ENCODE assay signal across 1 cellular context in the genomic region with DNA sequence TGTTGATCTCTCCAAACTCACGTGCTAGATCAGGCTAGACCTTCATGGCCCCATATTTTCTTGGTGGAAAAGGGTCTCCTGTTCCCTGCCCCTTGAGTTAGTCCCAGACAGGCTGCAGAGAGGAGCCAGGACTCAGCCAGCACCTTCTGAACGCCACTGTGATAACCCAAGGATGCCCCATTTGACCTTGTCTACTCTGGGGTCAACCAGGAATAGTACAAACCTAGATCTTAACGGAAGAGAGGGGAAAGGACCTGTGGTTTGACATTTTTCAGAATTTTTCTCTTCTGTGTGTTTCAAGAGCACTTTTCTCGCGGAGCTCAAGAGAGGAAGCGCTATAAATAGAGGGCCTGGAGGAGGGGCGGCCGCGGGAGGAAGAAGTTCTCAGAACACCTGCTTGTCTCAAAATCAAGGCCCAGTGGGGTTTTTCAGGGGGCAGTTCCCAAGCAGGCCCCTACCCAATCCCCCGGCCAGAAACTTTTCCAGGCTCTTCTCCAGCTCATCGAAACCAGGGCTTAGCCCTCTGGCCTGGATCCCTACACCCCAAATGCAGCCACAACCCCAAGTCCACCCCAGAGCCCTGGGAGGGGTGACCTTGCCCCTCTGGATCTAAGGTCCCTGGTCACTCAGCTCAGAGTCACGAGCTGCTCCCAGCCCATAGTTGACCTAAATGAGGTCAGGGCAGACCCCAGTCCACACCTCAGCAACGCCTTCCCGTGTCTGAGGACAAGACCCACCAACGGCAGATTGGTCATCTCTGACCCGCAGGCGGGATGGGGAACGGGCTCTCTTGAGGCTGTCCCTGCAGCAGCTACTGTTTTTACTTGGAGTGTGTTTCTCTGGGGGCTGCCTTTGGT.
TF ChIP-seq lines count a peak whose summit lies in the region.

No MANE protein-coding gene starts in this region.

TF ChIP-seq in GM12878, 131 proteins besides CTCF, POLR2A, EP300 and RAD21 (continued from another document and continues in another):
- no peak for TF ChIP-seq REST (IDR thresholded peaks at IDR 0.05; ENCODE audit: low read depth, low read length)
- TF ChIP-seq TBL1XR1 (IDR thresholded peaks at IDR 0.05; ENCODE audit: low read depth, low read length) = peak; percentile 85
- TF ChIP-seq DPF2 (IDR thresholded peaks at IDR 0.05) = peak; percentile 76; the same call in 1 of the 2 replicates
- TF ChIP-seq BCL11A (IDR thresholded peaks at IDR 0.05; ENCODE audit: low read depth, low read length) = 0 out of 2 replicates have a peak, but pooled peaks have one; percentile 7
- TF ChIP-seq RUNX3 (IDR thresholded peaks at IDR 0.05; ENCODE audit: low read length) = no peak
- TF ChIP-seq NR2C2 (IDR thresholded peaks at IDR 0.05; ENCODE audit: borderline replicate concordance, control insufficient read depth, insufficient read length, low read depth) = no peak
- TF ChIP-seq ZNF622 (IDR thresholded peaks at IDR 0.05) = no peak
- TF ChIP-seq SUPT20H (IDR thresholded peaks at IDR 0.05; ENCODE audit: borderline replicate concordance, control insufficient read depth, low read depth, low read length) = no peak
- TF ChIP-seq TCF12 (IDR thresholded peaks at IDR 0.05; ENCODE audit: low read depth, low read length) = peak; percentile 96
- no peak for TF ChIP-seq HDAC2 (IDR thresholded peaks at IDR 0.05)
- peak; percentile 94 for TF ChIP-seq IKZF1 (conservative IDR thresholded peaks at IDR 0.05)
- TF ChIP-seq WRNIP1 (IDR thresholded peaks at IDR 0.05; ENCODE audit: borderline replicate concordance, low read depth, low read length) = no peak
- TF ChIP-seq EED (IDR thresholded peaks at IDR 0.05; ENCODE audit: low read depth) = peak; percentile 95
- 0 out of 2 replicates have a peak, but pooled peaks have one; percentile 34 for TF ChIP-seq POLR2AphosphoS5 (IDR thresholded peaks at IDR 0.05; ENCODE audit: low read length)
- TF ChIP-seq ZNF592 (IDR thresholded peaks at IDR 0.05) = peak; percentile 48; the same call in 1 of the 2 replicates
- TF ChIP-seq, protein P1, sequence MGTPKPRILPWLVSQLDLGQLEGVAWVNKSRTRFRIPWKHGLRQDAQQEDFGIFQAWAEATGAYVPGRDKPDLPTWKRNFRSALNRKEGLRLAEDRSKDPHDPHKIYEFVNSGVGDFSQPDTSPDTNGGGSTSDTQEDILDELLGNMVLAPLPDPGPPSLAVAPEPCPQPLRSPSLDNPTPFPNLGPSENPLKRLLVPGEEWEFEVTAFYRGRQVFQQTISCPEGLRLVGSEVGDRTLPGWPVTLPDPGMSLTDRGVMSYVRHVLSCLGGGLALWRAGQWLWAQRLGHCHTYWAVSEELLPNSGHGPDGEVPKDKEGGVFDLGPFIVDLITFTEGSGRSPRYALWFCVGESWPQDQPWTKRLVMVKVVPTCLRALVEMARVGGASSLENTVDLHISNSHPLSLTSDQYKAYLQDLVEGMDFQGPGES (IDR thresholded peaks at IDR 0.05) = no peak
- TF ChIP-seq ZBTB4 (CRISPR knock-in tag; IDR thresholded peaks at IDR 0.05) = no peak
- no peak for TF ChIP-seq YBX1 (IDR thresholded peaks at IDR 0.05)
- peak; percentile 72 for TF ChIP-seq SPI1 (IDR thresholded peaks at IDR 0.05; ENCODE audit: borderline replicate concordance, insufficient read depth, low read depth, low read length)
- TF ChIP-seq HDGF (IDR thresholded peaks at IDR 0.05) = peak; percentile 28; the same call in 1 of the 2 replicates
- TF ChIP-seq IKZF2 (IDR thresholded peaks at IDR 0.05) = peak; percentile 91 to 92
- TF ChIP-seq, protein P2, sequence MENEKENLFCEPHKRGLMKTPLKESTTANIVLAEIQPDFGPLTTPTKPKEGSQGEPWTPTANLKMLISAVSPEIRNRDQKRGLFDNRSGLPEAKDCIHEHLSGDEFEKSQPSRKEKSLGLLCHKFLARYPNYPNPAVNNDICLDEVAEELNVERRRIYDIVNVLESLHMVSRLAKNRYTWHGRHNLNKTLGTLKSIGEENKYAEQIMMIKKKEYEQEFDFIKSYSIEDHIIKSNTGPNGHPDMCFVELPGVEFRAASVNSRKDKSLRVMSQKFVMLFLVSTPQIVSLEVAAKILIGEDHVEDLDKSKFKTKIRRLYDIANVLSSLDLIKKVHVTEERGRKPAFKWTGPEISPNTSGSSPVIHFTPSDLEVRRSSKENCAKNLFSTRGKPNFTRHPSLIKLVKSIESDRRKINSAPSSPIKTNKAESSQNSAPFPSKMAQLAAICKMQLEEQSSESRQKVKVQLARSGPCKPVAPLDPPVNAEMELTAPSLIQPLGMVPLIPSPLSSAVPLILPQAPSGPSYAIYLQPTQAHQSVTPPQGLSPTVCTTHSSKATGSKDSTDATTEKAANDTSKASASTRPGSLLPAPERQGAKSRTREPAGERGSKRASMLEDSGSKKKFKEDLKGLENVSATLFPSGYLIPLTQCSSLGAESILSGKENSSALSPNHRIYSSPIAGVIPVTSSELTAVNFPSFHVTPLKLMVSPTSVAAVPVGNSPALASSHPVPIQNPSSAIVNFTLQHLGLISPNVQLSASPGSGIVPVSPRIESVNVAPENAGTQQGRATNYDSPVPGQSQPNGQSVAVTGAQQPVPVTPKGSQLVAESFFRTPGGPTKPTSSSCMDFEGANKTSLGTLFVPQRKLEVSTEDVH (IDR thresholded peaks at IDR 0.05; ENCODE audit: low read depth, partially characterized antibody) = no peak
- TF ChIP-seq SMC3 (IDR thresholded peaks at IDR 0.05; ENCODE audit: borderline replicate concordance, low read length) = 0 out of 2 replicates have a peak, but pooled peaks have one; percentile 2
- no peak for TF ChIP-seq FOS (IDR thresholded peaks at IDR 0.05; ENCODE audit: borderline replicate concordance, extremely low read depth, insufficient read length)
- TF ChIP-seq, protein P3, sequence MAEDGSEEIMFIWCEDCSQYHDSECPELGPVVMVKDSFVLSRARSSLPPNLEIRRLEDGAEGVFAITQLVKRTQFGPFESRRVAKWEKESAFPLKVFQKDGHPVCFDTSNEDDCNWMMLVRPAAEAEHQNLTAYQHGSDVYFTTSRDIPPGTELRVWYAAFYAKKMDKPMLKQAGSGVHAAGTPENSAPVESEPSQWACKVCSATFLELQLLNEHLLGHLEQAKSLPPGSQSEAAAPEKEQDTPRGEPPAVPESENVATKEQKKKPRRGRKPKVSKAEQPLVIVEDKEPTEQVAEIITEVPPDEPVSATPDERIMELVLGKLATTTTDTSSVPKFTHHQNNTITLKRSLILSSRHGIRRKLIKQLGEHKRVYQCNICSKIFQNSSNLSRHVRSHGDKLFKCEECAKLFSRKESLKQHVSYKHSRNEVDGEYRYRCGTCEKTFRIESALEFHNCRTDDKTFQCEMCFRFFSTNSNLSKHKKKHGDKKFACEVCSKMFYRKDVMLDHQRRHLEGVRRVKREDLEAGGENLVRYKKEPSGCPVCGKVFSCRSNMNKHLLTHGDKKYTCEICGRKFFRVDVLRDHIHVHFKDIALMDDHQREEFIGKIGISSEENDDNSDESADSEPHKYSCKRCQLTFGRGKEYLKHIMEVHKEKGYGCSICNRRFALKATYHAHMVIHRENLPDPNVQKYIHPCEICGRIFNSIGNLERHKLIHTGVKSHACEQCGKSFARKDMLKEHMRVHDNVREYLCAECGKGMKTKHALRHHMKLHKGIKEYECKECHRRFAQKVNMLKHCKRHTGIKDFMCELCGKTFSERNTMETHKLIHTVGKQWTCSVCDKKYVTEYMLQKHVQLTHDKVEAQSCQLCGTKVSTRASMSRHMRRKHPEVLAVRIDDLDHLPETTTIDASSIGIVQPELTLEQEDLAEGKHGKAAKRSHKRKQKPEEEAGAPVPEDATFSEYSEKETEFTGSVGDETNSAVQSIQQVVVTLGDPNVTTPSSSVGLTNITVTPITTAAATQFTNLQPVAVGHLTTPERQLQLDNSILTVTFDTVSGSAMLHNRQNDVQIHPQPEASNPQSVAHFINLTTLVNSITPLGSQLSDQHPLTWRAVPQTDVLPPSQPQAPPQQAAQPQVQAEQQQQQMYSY (CRISPR knock-in tag; IDR thresholded peaks at IDR 0.05) = no peak
- peak; percentile 24; the same call in 1 of the 2 replicates for TF ChIP-seq ZNF24 (IDR thresholded peaks at IDR 0.05)
- peak; percentile 81 for TF ChIP-seq CHD2 (IDR thresholded peaks at IDR 0.05; ENCODE audit: borderline replicate concordance, low read depth, low read length)
- peak; percentile 54 to 82; a peak in 3 of 4 replicates for TF ChIP-seq BHLHE40 (IDR thresholded peaks at IDR 0.05; ENCODE audit: borderline replicate concordance in 1 of 2, low read depth in 2 of 2, low read length in 1 of 2)
- TF ChIP-seq NR2F1 (conservative IDR thresholded peaks at IDR 0.05) = peak; percentile 98
- no peak; the same call in 1 of the 2 replicates for TF ChIP-seq TARDBP (IDR thresholded peaks at IDR 0.05; ENCODE audit: borderline replicate concordance)
- peak; percentile 67 for TF ChIP-seq CBFB (IDR thresholded peaks at IDR 0.05; ENCODE audit: low read depth)
